24 cellular contexts compared by ENCODE assay signal in the genomic region with DNA sequence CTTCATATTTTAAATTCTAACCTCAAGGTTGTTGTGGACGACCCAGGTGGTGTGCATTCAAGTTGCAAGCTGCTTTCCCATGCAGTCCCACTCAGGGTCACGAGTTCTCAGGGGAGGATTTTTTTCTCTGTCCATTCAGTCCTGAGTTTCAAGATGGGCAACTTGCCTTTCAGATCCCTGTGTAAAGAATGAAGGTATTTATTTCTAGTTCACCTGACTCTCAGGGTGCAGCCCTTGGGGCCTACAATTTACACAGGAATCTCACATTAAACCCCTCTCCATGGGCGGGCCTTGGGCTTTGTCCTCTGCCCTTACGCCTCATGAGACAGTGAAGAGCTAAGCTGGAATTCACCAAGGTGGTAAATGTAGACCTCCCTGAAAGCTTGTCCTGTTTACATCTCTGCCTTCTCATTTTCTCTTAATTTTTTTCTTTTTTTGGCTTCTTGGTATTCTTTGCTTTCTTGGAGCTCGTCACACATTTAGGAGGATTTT.
"Had no signal": no experiment of that assay in that cellular context is flagged by ENCODE, and none has a peak within 500 bp of the region (broad histone marks: within the 10 kb centered on the region; RNA-seq: fewer than 3 reads in every experiment).

No MANE protein-coding gene starts in this region.

- H3K27ac Mint-ChIP-seq: activated naive CD4-positive, alpha-beta T cell treated with anti-CD3 and anti-CD28 coated beads for 36 hours; activated naive CD8-positive, alpha-beta T cell treated with anti-CD3 and anti-CD28 coated beads for 36 hours; effector memory CD8-positive, alpha-beta T cell; progenitor cell of endocrine pancreas; T-cell; T-helper 2 cell treated with Interferon-gamma antibody and Interleukin-4, amounts not matched to agents 5 μg/mL and 100 μg/mL, for 36 hours had no signal

- H3K27me3 ChIP-seq: ascending aorta, cardiac muscle cell, heart left ventricle, left lung, spleen, testis, transverse colon had no signal

- H3K36me3 Mint-ChIP-seq: activated naive CD8-positive, alpha-beta T cell treated with anti-CD3 and anti-CD28 coated beads for 36 hours; brain; T-cell had no signal

- H3K4me3 ChIP-seq: ascending aorta, cardiac muscle cell, heart left ventricle, left lung, lung, spleen, testis, transverse colon had no signal

- H3K9me3 ChIP-seq: ascending aorta, heart left ventricle, left lung, neutrophil, spleen, testis, transverse colon had no signal

- H3K4me1 Mint-ChIP-seq: activated naive CD8-positive, alpha-beta T cell treated with anti-CD3 and anti-CD28 coated beads for 36 hours; T-cell had no signal

- H3K9me3 Mint-ChIP-seq: activated naive CD4-positive, alpha-beta T cell treated with anti-CD3 and anti-CD28 coated beads for 36 hours; activated naive CD8-positive, alpha-beta T cell treated with anti-CD3 and anti-CD28 coated beads for 36 hours; brain; effector memory CD8-positive, alpha-beta T cell; nephron; T-cell; T-helper 2 cell treated with Interferon-gamma antibody and Interleukin-4, amounts not matched to agents 5 μg/mL and 100 μg/mL, for 36 hours had no signal

- H3K4me3 Mint-ChIP-seq: activated naive CD4-positive, alpha-beta T cell treated with anti-CD3 and anti-CD28 coated beads for 36 hours; activated naive CD8-positive, alpha-beta T cell treated with anti-CD3 and anti-CD28 coated beads for 36 hours; brain; effector memory CD8-positive, alpha-beta T cell; nephron; T-cell; T-helper 2 cell treated with Interferon-gamma antibody and Interleukin-4, amounts not matched to agents 5 μg/mL and 100 μg/mL, for 36 hours had no signal

- H3K36me3 ChIP-seq: ascending aorta, cardiac muscle cell, heart left ventricle, left lung, neutrophil, spleen, transverse colon had no signal

- DNase-seq: activated CD4-positive, alpha-beta T cell treated with anti-CD3 and anti-CD28 coated beads for 48 hours; activated CD4-positive, alpha-beta T cell treated with anti-CD3 and anti-CD28 coated beads, Interleukin-2, amount 50 U/mL, for 48 hours; activated CD8-positive, alpha-beta memory T cell treated with anti-CD3 and anti-CD28 coated beads for 24 hours; activated effector memory CD4-positive, alpha-beta T cell treated with anti-CD3 and anti-CD28 coated beads, Interleukin-2, amount 50 U/mL, for 16 hours; activated naive CD4-positive, alpha-beta T cell treated with anti-CD3 and anti-CD28 coated beads for 36 hours; activated naive CD8-positive, alpha-beta T cell treated with anti-CD3 and anti-CD28 coated beads for 36 hours; cortex of kidney; effector memory CD8-positive, alpha-beta T cell; foreskin fibroblast; heart left ventricle; left lung; spleen; stimulated activated naive CD4-positive, alpha-beta T cell treated with Interleukin-2 at 50 U/mL for 16 hours; T-cell; testis; transverse colon had no signal

- H3K4me1 ChIP-seq: left lung, spleen had no signal

- H3K27me3 Mint-ChIP-seq: progenitor cell of endocrine pancreas had no signal

- H3K27ac ChIP-seq: cardiac muscle cell, left lung, neutrophil, spleen, transverse colon had no signal
